31 cellular contexts compared by ENCODE assay signal in the genomic region with DNA sequence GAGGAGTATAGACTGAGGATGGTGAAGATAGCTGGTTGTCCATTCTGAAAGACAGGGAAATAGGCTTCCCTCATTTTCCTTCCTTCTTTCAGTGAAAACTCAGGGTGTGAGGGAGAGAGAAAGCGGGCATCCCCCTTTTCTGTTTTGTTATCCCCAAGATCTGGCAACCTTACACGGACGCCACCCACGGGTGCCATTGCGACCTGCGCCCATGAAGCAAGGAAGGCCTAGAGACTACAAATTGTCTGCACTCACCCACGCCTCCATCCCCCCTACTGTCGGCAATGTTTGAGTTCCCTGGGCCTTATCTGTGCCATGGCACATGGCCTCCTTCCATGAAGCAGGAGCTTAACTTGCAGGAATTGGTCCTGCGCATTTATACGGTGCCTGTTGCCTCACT.
"Had no signal": no experiment of that assay in that cellular context is flagged by ENCODE, and none has a peak within 500 bp of the region (broad histone marks: within the 10 kb centered on the region; RNA-seq: fewer than 3 reads in every experiment).

No MANE protein-coding gene starts in this region.

- H3K36me3 ChIP-seq: adrenal gland, ascending aorta, brain microvascular endothelial cell, breast epithelium, cardiac muscle cell had no signal

- H3K9me3 ChIP-seq: adrenal gland, ascending aorta, body of pancreas, breast epithelium had no signal

- H3K4me1 ChIP-seq: adrenal gland, ascending aorta, body of pancreas, breast epithelium had no signal

- ATAC-seq: activated naive CD4-positive, alpha-beta T cell treated with anti-CD3 and anti-CD28 coated beads, Interleukin-2, amount 50 U/mL, for 72 hours; activated naive CD8-positive, alpha-beta T cell treated with anti-CD3 and anti-CD28 coated beads, Interleukin-2, amount 50 U/mL, for 24 hours; activated T-cell treated with anti-CD3 and anti-CD28 coated beads, Interleukin-2, amount 50 U/mL, for 4 hours; activated T-cell treated with anti-CD3 and anti-CD28 coated beads, Interleukin-2, amount 50 U/mL, for 72 hours; activated T-helper 17 cell treated with anti-CD3 and anti-CD28 coated beads, Interleukin-2, amount 50 U/mL, for 72 hours; body of pancreas had no signal

- H3K4me3 ChIP-seq: adrenal gland, ascending aorta, body of pancreas, breast epithelium, cardiac muscle cell had no signal

- H3K27ac ChIP-seq: adrenal gland, ascending aorta, body of pancreas, brain microvascular endothelial cell, breast epithelium, cardiac muscle cell had no signal

- FAIRE-seq: astrocyte had no signal

- DNase-seq: activated effector memory CD4-positive, alpha-beta T cell treated with anti-CD3 and anti-CD28 coated beads, Interleukin-2, amount 50 U/mL, for 16 hours; activated effector memory CD4-positive, alpha-beta T cell treated with Interleukin-2 at 50 U/mL for 16 hours; activated gamma-delta T cell; activated gamma-delta T cell treated with Interleukin-2 at 50 U/mL for 16 hours; activated naive CD4-positive, alpha-beta T cell; activated naive CD4-positive, alpha-beta T cell treated with anti-CD3 and anti-CD28 coated beads for 36 hours; activated naive CD4-positive, alpha-beta T cell treated with anti-CD3 and anti-CD28 coated beads, Interleukin-2, amount 10 ng/mL, durations not matched to agents 7 days and 5 days; activated naive CD4-positive, alpha-beta T cell treated with anti-CD3 and anti-CD28 coated beads, Interleukin-2, amount 50 U/mL, for 16 hours; activated naive CD4-positive, alpha-beta T cell treated with Interleukin-2 at 50 U/mL for 16 hours; activated naive CD8-positive, alpha-beta T cell treated with anti-CD3 and anti-CD28 coated beads for 36 hours; activated naive CD8-positive, alpha-beta T cell treated with anti-CD3 and anti-CD28 coated beads, Interleukin-2, amount 10 ng/mL, durations not matched to agents 7 days and 5 days; activated naive CD8-positive, alpha-beta T cell treated with anti-CD3 and anti-CD28 coated beads, Interleukin-2, amount 50 U/mL, for 24 hours; activated T-cell treated with anti-CD3 and anti-CD28 coated beads, Interleukin-2, amount 50 U/mL, for 1 hour; activated T-cell treated with anti-CD3 and anti-CD28 coated beads, Interleukin-2, amount 50 U/mL, for 24 hours; activated T-cell treated with anti-CD3 and anti-CD28 coated beads, Interleukin-2, amount 50 U/mL, for 4 hours; activated T-cell treated with anti-CD3 and anti-CD28 coated beads, Interleukin-2, amount 50 U/mL, for 48 hours; activated T-cell treated with anti-CD3 and anti-CD28 coated beads, Interleukin-2, amount 50 U/mL, for 72 hours; adrenal gland; amniotic stem cell; amygdala; aorta; body of pancreas; brain microvascular endothelial cell; central memory CD4-positive, alpha-beta T cell; cerebellar nuclear complex had no signal

- H3K27me3 ChIP-seq: adrenal gland, ascending aorta, body of pancreas, brain microvascular endothelial cell, breast epithelium, cardiac muscle cell had no signal
